Comparison of ENCODE assay signal across 30 cellular contexts in the genomic region with DNA sequence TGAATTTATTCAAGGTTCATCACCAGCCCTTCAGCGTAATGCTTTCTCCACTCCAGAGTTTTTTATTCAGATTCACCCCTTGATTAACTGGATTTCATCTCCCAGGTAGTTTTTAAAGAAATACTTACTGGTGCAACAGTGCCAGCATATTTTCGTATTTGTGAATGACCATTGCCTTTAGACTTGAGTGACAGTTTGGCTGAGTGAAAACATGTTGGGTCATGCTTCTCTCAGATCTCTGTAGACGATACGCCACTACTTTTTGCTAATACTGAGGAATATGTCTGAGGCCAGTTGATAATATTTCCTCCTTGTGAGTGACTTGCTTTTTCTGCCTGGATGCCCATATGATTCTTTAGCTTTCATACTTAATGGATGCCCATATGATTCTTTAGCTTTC. TPM values are rescaled to one million over a fixed set of nuclear protein-coding genes. Genes with fewer than 3 reads are reported as not detected.
"Had no signal": no experiment of that assay in that cellular context is flagged by ENCODE, and none has a peak within 500 bp of the region (broad histone marks: within the 10 kb centered on the region; RNA-seq: fewer than 3 reads in every experiment).

No MANE protein-coding gene starts in this region.

- H3K36me3 ChIP-seq: adrenal gland, cardiac muscle cell, colonic mucosa had no signal

- H3K4me3 ChIP-seq: adrenal gland, body of pancreas, cardiac muscle cell, colonic mucosa had no signal

- H3K9me3 ChIP-seq: adrenal gland, body of pancreas, colonic mucosa had no signal

- DNase-seq: activated CD4-positive, alpha-beta memory T cell treated with anti-CD3 and anti-CD28 coated beads for 36 hours; activated CD4-positive, alpha-beta T cell treated with anti-CD3 and anti-CD28 coated beads for 36 hours; activated CD4-positive, alpha-beta T cell treated with anti-CD3 and anti-CD28 coated beads, Interleukin-2, amount 10 ng/mL, durations not matched to agents 24 days and 14 days; activated CD4-positive, CD25-positive, alpha-beta regulatory T cell; activated CD4-positive, CD25-positive, alpha-beta regulatory T cell treated with anti-CD3 and anti-CD28 coated beads, Interleukin-2, amount 50 U/mL, for 72 hours; activated CD8-positive, alpha-beta memory T cell treated with anti-CD3 and anti-CD28 coated beads, Interleukin-2, amount 10 ng/mL, durations not matched to agents 7 days and 5 days; activated CD8-positive, alpha-beta memory T cell treated with anti-CD3 and anti-CD28 coated beads, Interleukin-2, amount 50 U/mL, for 4 hours; activated CD8-positive, alpha-beta T cell treated with anti-CD3 and anti-CD28 coated beads, Interleukin-2, amount 10 ng/mL, durations not matched to agents 7 days and 5 days; activated effector memory CD4-positive, alpha-beta T cell treated with anti-CD3 and anti-CD28 coated beads, Interleukin-2, amount 50 U/mL, for 16 hours; activated naive CD4-positive, alpha-beta T cell treated with anti-CD3 and anti-CD28 coated beads for 36 hours; activated naive CD8-positive, alpha-beta T cell treated with anti-CD3 and anti-CD28 coated beads for 36 hours; activated naive CD8-positive, alpha-beta T cell treated with anti-CD3 and anti-CD28 coated beads, Interleukin-2, amount 50 U/mL, for 24 hours; activated T-cell treated with anti-CD3 and anti-CD28 coated beads, Interleukin-2, amount 50 U/mL, for 1 hour; activated T-cell treated with anti-CD3 and anti-CD28 coated beads, Interleukin-2, amount 50 U/mL, for 48 hours; adrenal gland; amygdala; aorta; body of pancreas; central memory CD4-positive, alpha-beta T cell; cerebellar nuclear complex; effector CD8-positive, alpha-beta T cell; foreskin fibroblast; T-helper 2 cell had no signal

- H3K27me3 ChIP-seq: body of pancreas, colonic mucosa had no signal

- H3K27ac ChIP-seq: adrenal gland, body of pancreas, cardiac muscle cell, colonic mucosa had no signal

- H3K4me1 ChIP-seq: adrenal gland, body of pancreas, colonic mucosa had no signal

RNA-seq across cellular contexts. Expression of a gene that starts 51.5 kb away (rescaled TPM):
- total RNA-seq: activated CD4-positive, alpha-beta memory T cell treated with anti-CD3 and anti-CD28 coated beads for 36 hours; activated CD4-positive, alpha-beta T cell treated with anti-CD3 and anti-CD28 coated beads for 36 hours; activated CD4-positive, alpha-beta T cell treated with anti-CD3 and anti-CD28 coated beads, Interleukin-2, amount 10 ng/mL, durations not matched to agents 24 days and 14 days; activated CD8-positive, alpha-beta memory T cell treated with anti-CD3 and anti-CD28 coated beads for 36 hours; activated CD8-positive, alpha-beta memory T cell treated with anti-CD3 and anti-CD28 coated beads, Interleukin-2, amount 10 ng/mL, durations not matched to agents 7 days and 5 days; activated CD8-positive, alpha-beta T cell treated with anti-CD3 and anti-CD28 coated beads, Interleukin-2, amount 10 ng/mL, durations not matched to agents 7 days and 5 days; activated naive CD4-positive, alpha-beta T cell treated with anti-CD3 and anti-CD28 coated beads for 36 hours; activated naive CD8-positive, alpha-beta T cell treated with anti-CD3 and anti-CD28 coated beads for 36 hours; activated T-helper 1 cell treated with anti-CD3 and anti-CD28 coated beads, Interleukin-12 subunit alpha, Interleukin-12 subunit beta, Interleukin-2, Interleukin-4 antibody, amounts not matched to agents 30 ng/mL and 10 ng/mL and 1 ng/mL, durations not matched to agents 14 hours and 24 hours and 36 hours; activated T-helper 2 cell treated with anti-CD3 and anti-CD28 coated beads, Interferon-gamma antibody, Interleukin-2, Interleukin-4, amounts not matched to agents 10 μg/mL and 5 μg/mL and 100 μg/mL, durations not matched to agents 14 hours and 24 hours and 36 hours; dermis microvascular lymphatic vessel endothelial cell; T-helper 1 cell treated with Interleukin-12 subunit alpha and Interleukin-12 subunit beta and Interleukin-4 antibody, amounts not matched to agents 30 ng/mL and 1 ng/mL, for 36 hours had no signal
